ENCODE assay signal across 9 cellular contexts in genomic region chr4:183797445-183798248, GRCh38.
A peak's percentile ranks its signal among the peaks of the same experiment; 100 is the strongest.
DNase-seq lines count a peak whose midpoint lies in the region; ATAC-seq and TF ChIP-seq lines count a peak whose summit lies in the region.
"Had no signal": no experiment of that assay in that cellular context is flagged by ENCODE, and none has a peak within 500 bp of the region (broad histone marks: within the 10 kb centered on the region; RNA-seq: fewer than 3 reads in every experiment).

No MANE protein-coding gene starts in this region.

- no peak for TF ChIP-seq POLR2A in esophagus muscularis mucosa (IDR thresholded peaks at IDR 0.05; ENCODE audit: low read depth)

- ATAC-seq in naive thymus-derived CD4-positive, alpha-beta T cell = peak; percentile 16
- ATAC-seq in HG03159 (IDR thresholded peaks at IDR 0.05; ENCODE audit: unreplicated experiment) = no peak
- no peak for ATAC-seq in GM19452 (IDR thresholded peaks at IDR 0.05; ENCODE audit: unreplicated experiment)

- H3K36me3 Mint-ChIP-seq in naive thymus-derived CD4-positive, alpha-beta T cell = peaks cover 0 to 16% (median 4%) of the 10 kb centered on the region in 5 donors

- peaks cover 3 to 65% (median 8%) of the 10 kb centered on the region in 4 donors for H3K27me3 ChIP-seq in esophagus muscularis mucosa
- H3K27me3 ChIP-seq in naive thymus-derived CD4-positive, alpha-beta T cell (ENCODE audit: control insufficient read depth in 2 of 2, insufficient read depth in 2 of 2, low read length in 2 of 2) = peaks cover 0 to 8% of the 10 kb centered on the region in 2 donors

- CTCF ChIA-PET in naive thymus-derived CD4-positive, alpha-beta T cell (lab: Charles Lee) = no interaction called here

- TF ChIP-seq EP300 in esophagus muscularis mucosa (IDR thresholded peaks at IDR 0.05) = no peak

- peak overlapping the region; percentile 59 to 68 (median 61) for H3K4me3 ChIP-seq in esophagus muscularis mucosa
- no peak overlapping the region for H3K4me3 ChIP-seq in naive thymus-derived CD4-positive, alpha-beta T cell (ENCODE audit: low read length)

- H3K27ac ChIP-seq in esophagus muscularis mucosa (replicated peaks in 1 of 4) = peak overlapping the region; percentile 60 to 73 (median 62)
- H3K27ac ChIP-seq in naive thymus-derived CD4-positive, alpha-beta T cell (ENCODE audit: low read depth, low read length) = no peak overlapping the region

- H3K4me1 ChIP-seq in esophagus muscularis mucosa = peaks cover 3 to 21% (median 20%) of the 10 kb centered on the region in 4 donors
- H3K4me1 ChIP-seq in naive thymus-derived CD4-positive, alpha-beta T cell (ENCODE audit: control insufficient read depth in 2 of 2, insufficient read depth in 2 of 2, low read length in 2 of 2) = no peaks in the 10 kb centered on the region

- no peaks in the 10 kb centered on the region for H3K36me3 ChIP-seq in esophagus muscularis mucosa
- H3K36me3 ChIP-seq in naive thymus-derived CD4-positive, alpha-beta T cell (ENCODE audit: control insufficient read depth in 2 of 3, insufficient read depth in 3 of 3, low read length in 3 of 3) = no peaks in the 10 kb centered on the region

- DNase-seq in GM03348 (ENCODE audit: low spot score) (peak; percentile 40), RPMI7951 (ENCODE audit: low read depth) (peak; percentile 1), esophagus muscularis mucosa (ENCODE audit: extremely low spot score) (no peak), SHP77 (lab: John Stamatoyannopoulos, UW) (no peak), cerebellar nuclear complex (lab: John Stamatoyannopoulos, UW) (no peak)
- DNase-seq in naive thymus-derived CD4-positive, alpha-beta T cell = peak in 1 of 9 donors; percentile 33
- DNase-seq: naive B cell had no signal

- peaks cover 0 to 29% (median 18%) of the 10 kb centered on the region in 4 donors for H3K9me3 ChIP-seq in esophagus muscularis mucosa
- no peaks in the 10 kb centered on the region for H3K9me3 ChIP-seq in naive thymus-derived CD4-positive, alpha-beta T cell (ENCODE audit: control insufficient read depth in 2 of 3, low read length in 3 of 3)

- peaks cover 0 to 18% (median 13%) of the 10 kb centered on the region in 7 donors for H3K4me1 Mint-ChIP-seq in naive thymus-derived CD4-positive, alpha-beta T cell

- TF ChIP-seq CTCF in esophagus muscularis mucosa (IDR thresholded peaks at IDR 0.05) = no peak

- peak overlapping the region in 7 of 10 donors; percentile 25 to 71 (median 54) for H3K4me3 Mint-ChIP-seq in naive thymus-derived CD4-positive, alpha-beta T cell

- intact Hi-C loops in esophagus muscularis mucosa (cut with DNase I) = no loop called here
- intact Hi-C loops in naive thymus-derived CD4-positive, alpha-beta T cell (cut with micrococcal nuclease) = no loop called here

- POLR2A ChIA-PET in naive thymus-derived CD4-positive, alpha-beta T cell (lab: Charles Lee) = no interaction called here

- no CpG with 5 or more reads among the region's 98 CpGs for WGBS in esophagus muscularis mucosa

- H3K27ac Mint-ChIP-seq in naive thymus-derived CD4-positive, alpha-beta T cell = no peak overlapping the region
- H3K27ac Mint-ChIP-seq: naive B cell had no signal

- H3K9me3 Mint-ChIP-seq in naive thymus-derived CD4-positive, alpha-beta T cell = peaks cover 6 to 29% (median 14%) of the 10 kb centered on the region in 11 donors

- peaks cover 68 to 78% (median 73%) of the 10 kb centered on the region in 5 donors for H3K27me3 Mint-ChIP-seq in naive thymus-derived CD4-positive, alpha-beta T cell

Comparison
In these comparisons a context has a peak if more than half of its experiments do, and no peak if none do; other contexts are left out.
1. DNase-seq: peak in GM03348 (single experiment) and RPMI7951 (single experiment); none in esophagus muscularis mucosa (single experiment), SHP77 (0 of 2) and cerebellar nuclear complex (0 of 2).